35 cellular contexts compared by ENCODE assay signal in the genomic region with DNA sequence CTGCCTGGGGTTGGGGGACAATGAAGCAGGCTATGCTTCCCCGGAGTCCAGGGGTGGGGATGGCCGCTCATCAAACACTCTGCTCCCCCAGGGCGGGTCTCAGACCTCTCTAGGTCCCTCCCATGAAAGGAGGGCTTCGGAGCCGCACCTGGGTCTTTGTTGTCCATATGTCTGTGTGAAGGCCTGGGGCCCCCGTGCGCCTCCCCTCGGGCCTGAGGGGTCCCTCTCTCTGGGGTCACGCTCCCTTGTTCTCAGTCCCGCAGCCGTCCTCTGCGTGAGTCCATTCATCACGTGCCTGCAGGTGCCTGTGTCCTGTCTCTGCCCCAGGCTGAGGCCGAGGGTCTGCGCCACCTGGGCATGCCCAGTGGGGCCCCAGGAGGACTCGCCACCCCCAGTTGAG.
"Had no signal": no experiment of that assay in that cellular context is flagged by ENCODE, and none has a peak within 500 bp of the region (broad histone marks: within the 10 kb centered on the region; RNA-seq: fewer than 3 reads in every experiment).

No MANE protein-coding gene starts in this region.

- DNase-seq: activated B cell treated with CpG ODN at 0.5 μM for 24 hours; activated CD4-positive, alpha-beta T cell treated with anti-CD3 and anti-CD28 coated beads for 48 hours; activated CD4-positive, alpha-beta T cell treated with anti-CD3 and anti-CD28 coated beads, Interleukin-2, amount 50 U/mL, for 1 hour; activated CD4-positive, alpha-beta T cell treated with anti-CD3 and anti-CD28 coated beads, Interleukin-2, amount 50 U/mL, for 48 hours; activated CD8-positive, alpha-beta memory T cell treated with anti-CD3 and anti-CD28 coated beads for 24 hours; activated CD8-positive, alpha-beta T cell treated with anti-CD3 and anti-CD28 coated beads for 36 hours; activated effector memory CD4-positive, alpha-beta T cell treated with Interleukin-2 at 50 U/mL for 16 hours; activated gamma-delta T cell treated with Interleukin-2 at 50 U/mL for 16 hours; activated naive CD4-positive, alpha-beta T cell treated with Interleukin-2 at 50 U/mL for 16 hours; activated naive CD8-positive, alpha-beta T cell treated with anti-CD3 and anti-CD28 coated beads for 36 hours; activated naive CD8-positive, alpha-beta T cell treated with anti-CD3 and anti-CD28 coated beads, Interleukin-2, amount 50 U/mL, for 24 hours; activated T-cell treated with anti-CD3 and anti-CD28 coated beads, Interleukin-2, amount 50 U/mL, for 4 hours; adrenal gland; amygdala; aorta; body of pancreas; caudate nucleus; cortex of kidney; dermis blood vessel endothelial cell; effector CD4-positive, alpha-beta T cell; effector memory CD8-positive, alpha-beta T cell; foreskin fibroblast; gastrocnemius medialis; glutamatergic neuron; heart left ventricle; T-helper 1 cell; T-helper 17 cell; T1000; WERI-Rb-1 had no signal

- ATAC-seq: activated CD4-positive, CD25-positive, alpha-beta regulatory T cell treated with anti-CD3 and anti-CD28 coated beads, Interleukin-2, amount 50 U/mL, for 24 hours; activated CD8-positive, alpha-beta T cell treated with anti-CD3 and anti-CD28 coated beads for 36 hours; activated naive CD8-positive, alpha-beta T cell treated with anti-CD3 and anti-CD28 coated beads, Interleukin-2, amount 50 U/mL, for 24 hours; activated T-cell treated with anti-CD3 and anti-CD28 coated beads, Interleukin-2, amount 50 U/mL, for 4 hours; activated T-helper 17 cell treated with anti-CD3 and anti-CD28 coated beads, Interleukin-2, amount 50 U/mL, for 72 hours; body of pancreas; effector memory CD8-positive, alpha-beta T cell; esophagus mucosa; gastrocnemius medialis; heart left ventricle; T-helper 17 cell had no signal

- H3K36me3 Mint-ChIP-seq: activated naive CD4-positive, alpha-beta T cell treated with anti-CD3 and anti-CD28 coated beads, Interleukin-2, amount 50 U/mL, for 24 hours; activated naive CD8-positive, alpha-beta T cell treated with anti-CD3 and anti-CD28 coated beads for 36 hours had no signal

- H3K4me3 Mint-ChIP-seq: activated B cell treated with CpG ODN at 0.5 μM for 24 hours; activated CD8-positive, alpha-beta T cell treated with anti-CD3 and anti-CD28 coated beads for 36 hours; activated naive CD4-positive, alpha-beta T cell treated with anti-CD3 and anti-CD28 coated beads, Interleukin-2, amount 50 U/mL, for 24 hours; activated naive CD8-positive, alpha-beta T cell treated with anti-CD3 and anti-CD28 coated beads for 36 hours; activated naive CD8-positive, alpha-beta T cell treated with anti-CD3 and anti-CD28 coated beads, Interleukin-2, amount 50 U/mL, for 24 hours; activated T-cell treated with anti-CD3 and anti-CD28 coated beads, Interleukin-2, amount 50 U/mL, for 4 hours; activated T-helper 17 cell treated with anti-CD3 and anti-CD28 coated beads, Interleukin-2, amount 50 U/mL, for 72 hours; effector memory CD8-positive, alpha-beta T cell; T-helper 2 cell treated with Interferon-gamma antibody and Interleukin-4, amounts not matched to agents 5 μg/mL and 100 μg/mL, for 36 hours had no signal

- H3K4me3 ChIP-seq: adrenal gland, body of pancreas, gastrocnemius medialis, heart left ventricle had no signal

- H3K27ac ChIP-seq: adrenal gland, body of pancreas, epithelial cell of prostate, gastrocnemius medialis, WERI-Rb-1 had no signal

- H3K27ac Mint-ChIP-seq: activated B cell treated with CpG ODN at 0.5 μM for 24 hours; activated CD8-positive, alpha-beta T cell treated with anti-CD3 and anti-CD28 coated beads for 36 hours; activated naive CD8-positive, alpha-beta T cell treated with anti-CD3 and anti-CD28 coated beads for 36 hours; activated naive CD8-positive, alpha-beta T cell treated with anti-CD3 and anti-CD28 coated beads, Interleukin-2, amount 50 U/mL, for 24 hours; activated T-helper 17 cell treated with anti-CD3 and anti-CD28 coated beads, Interleukin-2, amount 50 U/mL, for 72 hours; effector memory CD8-positive, alpha-beta T cell; T-helper 17 cell; T-helper 2 cell treated with Interferon-gamma antibody and Interleukin-4, amounts not matched to agents 5 μg/mL and 100 μg/mL, for 36 hours had no signal

- H3K9me3 Mint-ChIP-seq: activated B cell treated with CpG ODN at 0.5 μM for 24 hours; activated CD8-positive, alpha-beta T cell treated with anti-CD3 and anti-CD28 coated beads for 36 hours; activated naive CD4-positive, alpha-beta T cell treated with anti-CD3 and anti-CD28 coated beads, Interleukin-2, amount 50 U/mL, for 24 hours; activated naive CD8-positive, alpha-beta T cell treated with anti-CD3 and anti-CD28 coated beads for 36 hours; activated naive CD8-positive, alpha-beta T cell treated with anti-CD3 and anti-CD28 coated beads, Interleukin-2, amount 50 U/mL, for 24 hours; activated T-cell treated with anti-CD3 and anti-CD28 coated beads, Interleukin-2, amount 50 U/mL, for 4 hours; activated T-helper 17 cell treated with anti-CD3 and anti-CD28 coated beads, Interleukin-2, amount 50 U/mL, for 72 hours; effector memory CD8-positive, alpha-beta T cell; T-helper 2 cell treated with Interferon-gamma antibody and Interleukin-4, amounts not matched to agents 5 μg/mL and 100 μg/mL, for 36 hours had no signal

- H3K36me3 ChIP-seq: adrenal gland, gastrocnemius medialis, heart left ventricle, WERI-Rb-1 had no signal

- H3K9me3 ChIP-seq: adrenal gland, body of pancreas, gastrocnemius medialis, heart left ventricle had no signal

- H3K27me3 ChIP-seq: adrenal gland, body of pancreas, gastrocnemius medialis had no signal
